ENCODE assay signal across 14 cellular contexts in the genomic region with DNA sequence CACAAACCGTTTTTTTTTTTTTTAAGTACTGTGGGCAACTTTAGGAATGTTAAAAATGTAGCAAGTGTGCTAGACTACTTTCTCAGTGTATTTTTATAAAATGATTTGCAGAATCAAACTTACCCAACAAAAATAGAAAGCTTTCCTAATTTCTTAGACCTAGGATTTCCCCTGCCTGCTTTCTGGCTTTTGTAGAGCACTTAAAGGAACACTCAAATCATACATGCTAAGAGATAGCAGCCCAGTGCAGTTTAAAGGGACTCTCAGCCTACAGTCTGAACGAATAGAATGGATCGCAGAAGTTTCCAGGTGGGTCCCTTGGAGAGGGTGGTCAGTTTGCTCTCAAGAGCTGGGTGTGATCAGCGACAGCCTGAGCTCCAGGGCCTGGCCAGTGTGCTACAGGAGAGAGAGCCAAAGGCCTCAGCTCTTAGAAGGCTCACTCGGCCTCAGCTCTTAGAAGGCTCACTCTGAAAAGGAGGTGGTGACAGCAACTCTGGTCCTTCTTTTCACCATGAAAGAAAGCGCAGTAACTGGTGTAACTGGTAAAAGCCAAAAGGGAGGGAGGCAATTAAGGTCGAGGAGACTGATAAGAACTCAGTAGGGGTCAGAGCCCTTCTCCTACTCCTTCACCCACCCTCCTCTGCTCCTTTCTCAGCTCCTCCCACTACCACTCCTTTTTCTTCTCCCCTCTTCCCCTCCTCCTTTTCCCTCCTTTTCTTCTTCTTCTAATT.
DNase-seq lines count a peak whose midpoint lies in the region; ATAC-seq and TF ChIP-seq lines count a peak whose summit lies in the region.
"Had no signal": no experiment of that assay in that cellular context is flagged by ENCODE, and none has a peak within 500 bp of the region (broad histone marks: within the 10 kb centered on the region; RNA-seq: fewer than 3 reads in every experiment).

No MANE protein-coding gene starts in this region.

- peak overlapping the region; percentile 73 for H3K4me3 Mint-ChIP-seq in neural progenitor cell
- H3K4me3 Mint-ChIP-seq: naive B cell; stimulated activated memory B cell treated with anti-CD40 and anti-IgM and Interleukin-4, amounts not matched to agents 10 μg/mL and 1 μg/mL and 100 μg/mL, for 72 hours had no signal

- no TSS peak for BruUV-seq in PC-9 (replicated peaks; lab: Mats Ljungman, UMichigan)

- H3K4me1 ChIP-seq in RWPE2 (ENCODE audit: insufficient read depth, poor library complexity, severe bottlenecking) (no peaks in the 10 kb centered on the region), neural progenitor cell (peaks cover 41% of the 10 kb centered on the region), PC-9 (replicated peaks; ENCODE audit: insufficient read depth) (no peaks in the 10 kb centered on the region)

- POLR2A ChIA-PET in PC-9 (lab: Charles Lee; ENCODE audit: unreplicated experiment): no interaction called here

- H3K27ac Mint-ChIP-seq in neural progenitor cell: peak overlapping the region; percentile 77
- H3K27ac Mint-ChIP-seq: naive B cell; stimulated activated memory B cell treated with anti-CD40 and anti-IgM and Interleukin-4, amounts not matched to agents 10 μg/mL and 1 μg/mL and 100 μg/mL, for 72 hours had no signal

- no peaks in the 10 kb centered on the region for H3K36me3 Mint-ChIP-seq in neural progenitor cell
- H3K36me3 Mint-ChIP-seq: naive B cell; stimulated activated memory B cell treated with anti-CD40 and anti-IgM and Interleukin-4, amounts not matched to agents 10 μg/mL and 1 μg/mL and 100 μg/mL, for 72 hours had no signal

- H3K27me3 Mint-ChIP-seq in neural progenitor cell (ENCODE audit: insufficient read depth, low read depth): peaks cover 2% of the 10 kb centered on the region

- H3K4me3 ChIP-seq in RWPE2 (ENCODE audit: severe bottlenecking) (no peak overlapping the region), neural progenitor cell (peak overlapping the region; percentile 29), PC-9 (no peak overlapping the region)

- H3K27ac ChIP-seq in RWPE2 (ENCODE audit: poor library complexity, severe bottlenecking) (no peak overlapping the region), neural progenitor cell (peak overlapping the region; percentile 95), PC-9 (no peak overlapping the region)

- TF ChIP-seq CTCF in RWPE2 (IDR thresholded peaks at IDR 0.05; ENCODE audit: poor library complexity, severe bottlenecking) (no peak), neural progenitor cell (IDR thresholded peaks at IDR 0.05) (no peak), PC-9 (conservative IDR thresholded peaks at IDR 0.05) (no peak)

- intact Hi-C loops in PC-9 (cut with micrococcal nuclease; ENCODE audit: unreplicated experiment): no loop called here

- H3K27me3 ChIP-seq in RWPE2 (ENCODE audit: insufficient read depth, poor library complexity, severe bottlenecking): no peaks in the 10 kb centered on the region
- H3K27me3 ChIP-seq in neural progenitor cell: no peaks in the 10 kb centered on the region
- no peaks in the 10 kb centered on the region for H3K27me3 ChIP-seq in PC-9 (ENCODE audit: insufficient read depth, low read depth)

- no peaks in the 10 kb centered on the region for H3K9me2 ChIP-seq in PC-9 (ENCODE audit: insufficient read depth)

- no peaks in the 10 kb centered on the region for H3K79me2 ChIP-seq in neural progenitor cell (ENCODE audit: low read depth)
- no peaks in the 10 kb centered on the region for H3K79me2 ChIP-seq in PC-9 (ENCODE audit: low read depth)

- H3K4me2 ChIP-seq in neural progenitor cell: peak overlapping the region; percentile 90
- no peak overlapping the region for H3K4me2 ChIP-seq in PC-9

- no peak overlapping the region for H3K9ac ChIP-seq in neural progenitor cell

- peaks cover 35% of the 10 kb centered on the region for H3K4me1 Mint-ChIP-seq in neural progenitor cell
- H3K4me1 Mint-ChIP-seq: naive B cell had no signal

- H3K9me3 ChIP-seq in RWPE2 (ENCODE audit: severe bottlenecking) (no peaks in the 10 kb centered on the region), neural progenitor cell (ENCODE audit: low read depth) (no peaks in the 10 kb centered on the region), PC-9 (ENCODE audit: insufficient read depth, low read depth) (no peaks in the 10 kb centered on the region)

- DNase-seq in EL (peak; percentile 18), RWPE2 (ENCODE audit: low spot score) (no peak), fibroblast of peridontal ligament (ENCODE audit: extremely low read depth) (peak; percentile 76), neural progenitor cell (ENCODE audit: low spot score) (peak; percentile 81), SIG-M5 treated with dmso at 0.1 percent for 504 hours (lab: John Stamatoyannopoulos, UW; ENCODE audit: unreplicated experiment) (no peak), PC-9 (no peak)
- DNase-seq in stimulated activated CD4-positive, alpha-beta T cell treated with anti-CD3 and anti-CD28 coated beads, Interleukin-2, amount 100 ng/mL, for 48 hours: no peak
- DNase-seq: head of caudate nucleus, naive B cell, NCI-H2227 treated with DMSO at 0.1 percent for 48 hours had no signal

- H4K20me1 ChIP-seq in neural progenitor cell (ENCODE audit: low read depth): no peaks in the 10 kb centered on the region
- no peaks in the 10 kb centered on the region for H4K20me1 ChIP-seq in PC-9 (ENCODE audit: insufficient read depth)

- ATAC-seq in RWPE2 (ENCODE audit: low read depth) (peak; percentile 54), HG03342 (IDR thresholded peaks at IDR 0.05; ENCODE audit: unreplicated experiment) (no peak)
- ATAC-seq: activated CD4-positive, CD25-positive, alpha-beta regulatory T cell treated with anti-CD3 and anti-CD28 coated beads, Interleukin-2, amount 50 U/mL, for 24 hours; activated T-helper 17 cell treated with anti-CD3 and anti-CD28 coated beads, Interleukin-2, amount 50 U/mL, for 72 hours; stimulated activated memory B cell treated with anti-CD40 and anti-IgM and Interleukin-4, amounts not matched to agents 10 μg/mL and 1 μg/mL and 100 μg/mL, for 72 hours had no signal

- no peaks in the 10 kb centered on the region for H3K36me3 ChIP-seq in RWPE2 (ENCODE audit: low read depth)
- no peaks in the 10 kb centered on the region for H3K36me3 ChIP-seq in neural progenitor cell
- no peaks in the 10 kb centered on the region for H3K36me3 ChIP-seq in PC-9 (ENCODE audit: low read depth)

- H2AFZ ChIP-seq in neural progenitor cell (replicated peaks): no peak overlapping the region
- no peak overlapping the region for H2AFZ ChIP-seq in PC-9

- H3K9me3 Mint-ChIP-seq in neural progenitor cell: no peaks in the 10 kb centered on the region
- H3K9me3 Mint-ChIP-seq: activated T-helper 17 cell treated with anti-CD3 and anti-CD28 coated beads, Interleukin-2, amount 50 U/mL, for 72 hours; naive B cell; stimulated activated memory B cell treated with anti-CD40 and anti-IgM and Interleukin-4, amounts not matched to agents 10 μg/mL and 1 μg/mL and 100 μg/mL, for 72 hours had no signal

- peaks cover 67% of the 10 kb centered on the region for H3F3A ChIP-seq in neural progenitor cell (ENCODE audit: low read depth)
- H3F3A ChIP-seq in PC-9 (ENCODE audit: insufficient read depth, low read depth): no peaks in the 10 kb centered on the region

- CTCF ChIA-PET in PC-9 (lab: Charles Lee): no interaction called here

Comparison
In these comparisons a context has a peak if more than half of its experiments do, and no peak if none do; other contexts are left out.
1. DNase-seq: peak in EL (single experiment), fibroblast of peridontal ligament (single experiment) and neural progenitor cell (single experiment); none in RWPE2 (single experiment), SIG-M5 treated with dmso at 0.1 percent for 504 hours (single experiment), PC-9 (0 of 2) and stimulated activated CD4-positive, alpha-beta T cell treated with anti-CD3 and anti-CD28 coated beads, Interleukin-2, amount 100 ng/mL, for 48 hours (0 of 2).